In the genomic region with DNA sequence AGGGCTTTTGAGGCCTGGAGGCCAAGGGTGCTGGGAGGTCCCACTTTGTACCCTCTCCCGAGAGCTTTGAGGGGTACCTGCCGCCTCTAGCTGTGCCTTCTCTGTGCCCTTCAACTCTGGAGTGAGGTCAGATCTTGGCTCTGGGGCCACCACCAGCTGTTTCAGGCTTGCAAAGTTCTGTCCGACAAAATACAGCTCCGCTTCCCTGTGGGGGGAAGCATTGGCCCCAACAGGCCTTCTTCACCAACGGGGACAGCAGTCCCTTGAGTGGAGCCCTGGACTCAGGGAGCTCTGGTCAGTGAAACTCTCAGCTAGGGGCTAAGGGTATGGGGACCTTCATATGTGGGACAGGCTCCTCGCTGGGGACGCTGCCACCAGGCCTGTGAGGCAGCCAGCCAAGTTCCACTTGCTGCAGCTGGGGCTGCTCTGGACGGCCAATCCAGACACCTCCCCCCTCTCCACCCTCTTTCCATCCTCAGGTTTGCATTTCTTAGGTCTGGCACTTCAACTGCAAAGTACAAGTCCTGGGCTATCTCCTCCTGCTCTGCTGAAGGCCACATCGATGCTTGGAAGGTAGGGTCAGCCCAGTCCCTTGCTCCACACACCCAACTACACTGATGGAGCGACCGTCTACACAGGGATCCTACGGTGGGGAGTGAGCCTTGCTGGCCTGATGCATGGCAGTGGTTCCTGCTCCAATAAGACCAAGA, we compare ENCODE assay signal across 13 cellular contexts. TPM values are rescaled to one million over a fixed set of nuclear protein-coding genes. Genes with fewer than 3 reads are reported as not detected.
A peak's percentile ranks its signal among the peaks of the same experiment; 100 is the strongest.
DNase-seq lines count a peak whose midpoint lies in the region; ATAC-seq and TF ChIP-seq lines count a peak whose summit lies in the region.
"Had no signal": no experiment of that assay in that cellular context is flagged by ENCODE, and none has a peak within 500 bp of the region (broad histone marks: within the 10 kb centered on the region; RNA-seq: fewer than 3 reads in every experiment).

No MANE protein-coding gene starts in this region.

- H4K20me1 ChIP-seq in GM23248 (ENCODE audit: insufficient read depth) (no peaks in the 10 kb centered on the region), MM.1S (ENCODE audit: insufficient read depth, low read length) (no peaks in the 10 kb centered on the region)

- H3K27me3 ChIP-seq in GM23248 (replicated peaks; ENCODE audit: insufficient read depth) (no peaks in the 10 kb centered on the region), RWPE2 (ENCODE audit: insufficient read depth, poor library complexity, severe bottlenecking) (no peaks in the 10 kb centered on the region), left ventricle myocardium inferior (ENCODE audit: low read depth) (no peaks in the 10 kb centered on the region), skeletal muscle satellite cell (ENCODE audit: control insufficient read depth, insufficient read depth, low read length) (no peaks in the 10 kb centered on the region), MM.1S (replicated peaks; ENCODE audit: insufficient read depth, low read length) (no peaks in the 10 kb centered on the region)
- H3K27me3 ChIP-seq: upper lobe of left lung had no signal

- H3K4me3 ChIP-seq in GM23248 = no peak overlapping the region
- no peak overlapping the region for H3K4me3 ChIP-seq in RWPE2 (ENCODE audit: severe bottlenecking)
- H3K4me3 ChIP-seq in left ventricle myocardium inferior = no peak overlapping the region
- H3K4me3 ChIP-seq in skeletal muscle satellite cell (ENCODE audit: low read length) = no peak overlapping the region
- H3K4me3 ChIP-seq in MM.1S (ENCODE audit: low read length) = no peak overlapping the region
- H3K4me3 ChIP-seq: upper lobe of left lung had no signal

- 56 to 57% methylated on average over 12 of the region's 12 CpGs for WGBS in GM23248 (ENCODE audit: low coverage in 1 of 2, low lambda C conversion rate in 2 of 2, missing lambda C conversion rate in 2 of 2), 2 experiments

- H3K36me3 ChIP-seq in GM23248 (ENCODE audit: low read depth) (no peaks in the 10 kb centered on the region), RWPE2 (ENCODE audit: low read depth) (no peaks in the 10 kb centered on the region), left ventricle myocardium inferior (no peaks in the 10 kb centered on the region), skeletal muscle satellite cell (ENCODE audit: insufficient read depth, low read length) (no peaks in the 10 kb centered on the region), MM.1S (replicated peaks; ENCODE audit: insufficient read depth, low read length) (no peaks in the 10 kb centered on the region)
- H3K36me3 ChIP-seq: upper lobe of left lung had no signal

- peaks cover under 1% of the 10 kb centered on the region for H3K9me3 ChIP-seq in GM23248 (ENCODE audit: low read depth)
- H3K9me3 ChIP-seq in RWPE2 (ENCODE audit: severe bottlenecking) = no peaks in the 10 kb centered on the region
- H3K9me3 ChIP-seq in left ventricle myocardium inferior (replicated peaks) = peaks cover 4% of the 10 kb centered on the region
- peaks cover 3% of the 10 kb centered on the region for H3K9me3 ChIP-seq in skeletal muscle satellite cell (replicated peaks; ENCODE audit: low read length)
- H3K9me3 ChIP-seq in MM.1S (replicated peaks; ENCODE audit: insufficient read depth, low read length) = no peaks in the 10 kb centered on the region

- H3K79me2 ChIP-seq in GM23248 (ENCODE audit: insufficient read depth) (no peaks in the 10 kb centered on the region), MM.1S (ENCODE audit: low read length) (no peaks in the 10 kb centered on the region)

- H3K27ac ChIP-seq in GM23248 = peak overlapping the region; percentile 85
- H3K27ac ChIP-seq in RWPE2 (ENCODE audit: poor library complexity, severe bottlenecking) = no peak overlapping the region
- peak overlapping the region; percentile 85 for H3K27ac ChIP-seq in left ventricle myocardium inferior (replicated peaks)
- H3K27ac ChIP-seq in MM.1S (ENCODE audit: low read length) = no peak overlapping the region

- intact Hi-C loops in left ventricle myocardium inferior (cut with micrococcal nuclease) = no loop called here

- H3K9ac ChIP-seq in GM23248 (peak overlapping the region; percentile 41), skeletal muscle satellite cell (ENCODE audit: low read depth, low read length) (peak overlapping the region; percentile 40), MM.1S (ENCODE audit: low read length) (no peak overlapping the region)

- in situ Hi-C loops in GM23248 (cut with MboI) = no loop called here

- DNase-seq in GM23248 (no peak), RWPE2 (ENCODE audit: low spot score) (peak; percentile 30), left ventricle myocardium inferior (peak; percentile 64), MM.1S (no peak), glomerular visceral epithelial cell (ENCODE audit: extremely low spot score) (no peak), HCEC 1CT (no peak), middle frontal gyrus (ENCODE audit: extremely low spot score, low spot score) (no peak)
- DNase-seq: activated T-cell treated with anti-CD3 and anti-CD28 coated beads, Interleukin-2, amount 50 U/mL, for 72 hours; C1 segment of cervical spinal cord; DND-41; occipital lobe had no signal

- H3K4me2 ChIP-seq in GM23248 (ENCODE audit: unreplicated experiment) = peak overlapping the region; percentile 39
- H3K4me2 ChIP-seq in skeletal muscle satellite cell (ENCODE audit: low read length) = peak overlapping the region; percentile 51
- no peak overlapping the region for H3K4me2 ChIP-seq in MM.1S (ENCODE audit: low read depth, low read length)

- H2AFZ ChIP-seq in GM23248 (no peak overlapping the region), MM.1S (ENCODE audit: low read length) (no peak overlapping the region)

- peaks cover 29% of the 10 kb centered on the region; the same call in 1 of the 2 replicates for H3F3A ChIP-seq in GM23248 (ENCODE audit: insufficient read depth)
- H3F3A ChIP-seq in MM.1S (ENCODE audit: insufficient read depth, low read length) = peaks cover 2% of the 10 kb centered on the region; the same call in 1 of the 2 replicates

- peaks cover 28% of the 10 kb centered on the region for H3K4me1 ChIP-seq in GM23248 (ENCODE audit: insufficient read depth)
- no peaks in the 10 kb centered on the region for H3K4me1 ChIP-seq in RWPE2 (ENCODE audit: insufficient read depth, poor library complexity, severe bottlenecking)
- peaks cover 37% of the 10 kb centered on the region for H3K4me1 ChIP-seq in left ventricle myocardium inferior
- peaks cover 42% of the 10 kb centered on the region for H3K4me1 ChIP-seq in skeletal muscle satellite cell (ENCODE audit: control insufficient read depth, insufficient read depth, low read length)
- peaks cover 9% of the 10 kb centered on the region for H3K4me1 ChIP-seq in MM.1S (ENCODE audit: low read length)

- no peak for ATAC-seq in RWPE2 (ENCODE audit: low read depth)
- ATAC-seq: activated T-cell treated with anti-CD3 and anti-CD28 coated beads, Interleukin-2, amount 50 U/mL, for 72 hours had no signal

- H3K9me2 ChIP-seq in GM23248 (ENCODE audit: insufficient read depth) (no peaks in the 10 kb centered on the region), MM.1S (replicated peaks; ENCODE audit: insufficient read depth, low read length) (no peaks in the 10 kb centered on the region)

- no peak for TF ChIP-seq CTCF in RWPE2 (IDR thresholded peaks at IDR 0.05; ENCODE audit: poor library complexity, severe bottlenecking)
- TF ChIP-seq CTCF in left ventricle myocardium inferior (IDR thresholded peaks at IDR 0.05; ENCODE audit: borderline replicate concordance) = no peak
- no peak for TF ChIP-seq CTCF in MM.1S (IDR thresholded peaks at IDR 0.05; ENCODE audit: low read length)

RNA-seq across cellular contexts. Expression of gene C13orf46, which starts 46.8 kb away (rescaled TPM):
- 6.6 TPM in 1 of 2 replicates, not detected in the other for total RNA-seq in GM23248 (2014; rRNA removed; shearing (Covaris generic))
- polyA plus RNA-seq in GM23248 (2016; fragmentation: Nextera tagmentation; extraction: Ambion mirVana) = 1.7 and 1.8 TPM in 2 replicates
- 0.33 TPM for total RNA-seq in left ventricle myocardium inferior
- 0.25 and 0.44 TPM in 2 replicates for total RNA-seq in skeletal muscle satellite cell (2012; rRNA removed)

Comparison
In these comparisons a context has a peak if more than half of its experiments do, and no peak if none do; other contexts are left out.
1. DNase-seq: peak in RWPE2 (single experiment) and left ventricle myocardium inferior (single experiment); none in GM23248 (single experiment), MM.1S (single experiment), glomerular visceral epithelial cell (single experiment), HCEC 1CT (single experiment) and middle frontal gyrus (single experiment).
2. H3K27ac ChIP-seq: peak in GM23248 (single experiment) and left ventricle myocardium inferior (single experiment); none in RWPE2 (single experiment) and MM.1S (single experiment).